ENCODE assay signal across 1 cellular context in the genomic region with DNA sequence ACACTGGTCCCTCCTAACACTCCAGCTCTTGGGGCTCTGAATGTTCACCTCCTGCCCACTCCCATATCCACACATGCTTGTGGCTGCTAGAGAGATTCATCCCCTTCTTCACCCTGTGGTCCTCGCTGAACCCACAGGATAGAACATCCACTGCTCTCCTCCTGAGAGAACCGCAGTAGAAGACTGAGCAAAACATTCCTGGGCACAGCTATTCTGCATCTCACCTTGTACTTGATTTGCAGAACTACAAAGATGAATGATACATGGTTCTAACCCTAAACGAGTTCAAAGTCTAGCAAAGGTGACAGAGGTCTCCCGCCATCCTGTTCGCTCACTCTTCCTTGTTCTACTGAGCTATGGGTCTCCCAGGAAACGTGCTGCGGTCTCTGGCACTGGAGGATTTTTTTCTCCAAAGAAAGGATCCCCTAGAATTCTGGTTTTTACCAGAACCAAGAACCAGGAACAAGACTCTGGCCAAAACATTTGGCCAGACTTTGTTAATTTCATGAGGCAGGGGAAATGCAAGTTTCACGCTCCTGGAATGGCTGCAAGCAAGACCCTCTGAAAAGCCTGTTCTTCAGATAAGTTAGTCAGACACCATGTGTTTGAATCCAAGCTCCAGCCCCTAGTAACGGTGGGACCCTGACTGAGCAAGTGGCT.
TF ChIP-seq lines count a peak whose summit lies in the region.

No MANE protein-coding gene starts in this region.

TF ChIP-seq in HepG2, 621 proteins besides CTCF, POLR2A, EP300 and RAD21 (continued from another document and continues in another):
- TF ChIP-seq, protein P1, sequence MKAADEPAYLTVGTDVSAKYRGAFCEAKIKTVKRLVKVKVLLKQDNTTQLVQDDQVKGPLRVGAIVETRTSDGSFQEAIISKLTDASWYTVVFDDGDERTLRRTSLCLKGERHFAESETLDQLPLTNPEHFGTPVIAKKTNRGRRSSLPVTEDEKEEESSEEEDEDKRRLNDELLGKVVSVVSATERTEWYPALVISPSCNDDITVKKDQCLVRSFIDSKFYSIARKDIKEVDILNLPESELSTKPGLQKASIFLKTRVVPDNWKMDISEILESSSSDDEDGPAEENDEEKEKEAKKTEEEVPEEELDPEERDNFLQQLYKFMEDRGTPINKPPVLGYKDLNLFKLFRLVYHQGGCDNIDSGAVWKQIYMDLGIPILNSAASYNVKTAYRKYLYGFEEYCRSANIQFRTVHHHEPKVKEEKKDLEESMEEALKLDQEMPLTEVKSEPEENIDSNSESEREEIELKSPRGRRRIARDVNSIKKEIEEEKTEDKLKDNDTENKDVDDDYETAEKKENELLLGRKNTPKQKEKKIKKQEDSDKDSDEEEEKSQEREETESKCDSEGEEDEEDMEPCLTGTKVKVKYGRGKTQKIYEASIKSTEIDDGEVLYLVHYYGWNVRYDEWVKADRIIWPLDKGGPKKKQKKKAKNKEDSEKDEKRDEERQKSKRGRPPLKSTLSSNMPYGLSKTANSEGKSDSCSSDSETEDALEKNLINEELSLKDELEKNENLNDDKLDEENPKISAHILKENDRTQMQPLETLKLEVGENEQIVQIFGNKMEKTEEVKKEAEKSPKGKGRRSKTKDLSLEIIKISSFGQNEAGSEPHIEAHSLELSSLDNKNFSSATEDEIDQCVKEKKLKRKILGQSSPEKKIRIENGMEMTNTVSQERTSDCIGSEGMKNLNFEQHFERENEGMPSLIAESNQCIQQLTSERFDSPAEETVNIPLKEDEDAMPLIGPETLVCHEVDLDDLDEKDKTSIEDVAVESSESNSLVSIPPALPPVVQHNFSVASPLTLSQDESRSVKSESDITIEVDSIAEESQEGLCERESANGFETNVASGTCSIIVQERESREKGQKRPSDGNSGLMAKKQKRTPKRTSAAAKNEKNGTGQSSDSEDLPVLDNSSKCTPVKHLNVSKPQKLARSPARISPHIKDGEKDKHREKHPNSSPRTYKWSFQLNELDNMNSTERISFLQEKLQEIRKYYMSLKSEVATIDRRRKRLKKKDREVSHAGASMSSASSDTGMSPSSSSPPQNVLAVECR (CRISPR knock-in tag; IDR thresholded peaks at IDR 0.05; ENCODE audit: borderline replicate concordance) = no peak; the same call in 1 of the 2 replicates
- TF ChIP-seq ZNF615 (CRISPR knock-in tag; IDR thresholded peaks at IDR 0.05; ENCODE audit: borderline replicate concordance) (no peak), SMC3 (IDR thresholded peaks at IDR 0.05; ENCODE audit: low read length) (no peak), ZBTB20 (CRISPR knock-in tag; IDR thresholded peaks at IDR 0.05; ENCODE audit: borderline replicate concordance, low read depth) (peak; percentile 67; the same call in 1 of the 2 replicates), HOXA3 (CRISPR knock-in tag; IDR thresholded peaks at IDR 0.05) (peak; percentile 57; the same call in 1 of the 2 replicates), SNAPC2 (CRISPR knock-in tag; IDR thresholded peaks at IDR 0.05) (no peak), BHLHE40 (IDR thresholded peaks at IDR 0.05; ENCODE audit: low read length) (0 out of 2 replicates have a peak, but pooled peaks have one; percentile 2), YEATS4 (CRISPR knock-in tag; IDR thresholded peaks at IDR 0.05; ENCODE audit: borderline replicate concordance) (peak; percentile 54; the same call in 1 of the 2 replicates), ZMYM4 (CRISPR knock-in tag; IDR thresholded peaks at IDR 0.05) (0 out of 2 replicates have a peak, but pooled peaks have one; percentile 28), FOXJ3 (CRISPR knock-in tag; IDR thresholded peaks at IDR 0.05; ENCODE audit: borderline replicate concordance) (no peak), ATF1 (CRISPR knock-in tag; IDR thresholded peaks at IDR 0.05) (no peak), HNRNPK (IDR thresholded peaks at IDR 0.05; ENCODE audit: low read depth, low read length, poor library complexity, severe bottlenecking) (no peak), SP1 (IDR thresholded peaks at IDR 0.05) (no peak), SP1 (CRISPR knock-in tag; IDR thresholded peaks at IDR 0.05) (no peak), CREM (IDR thresholded peaks at IDR 0.05) (no peak), CREM (CRISPR knock-in tag; IDR thresholded peaks at IDR 0.05) (no peak), ZNF253 (CRISPR knock-in tag; IDR thresholded peaks at IDR 0.05; ENCODE audit: borderline replicate concordance) (no peak), SMYD3 (CRISPR knock-in tag; IDR thresholded peaks at IDR 0.05) (no peak), ZBTB34 (CRISPR knock-in tag; IDR thresholded peaks at IDR 0.05) (no peak), JUND (CRISPR knock-in tag; IDR thresholded peaks at IDR 0.05) (no peak), ZNF720 (CRISPR knock-in tag; IDR thresholded peaks at IDR 0.05) (no peak), GZF1 (CRISPR knock-in tag; IDR thresholded peaks at IDR 0.05) (no peak), POLR2AphosphoS2 (IDR thresholded peaks at IDR 0.05; ENCODE audit: low read depth, low read length) (no peak), TEAD3 (CRISPR knock-in tag; optimal IDR thresholded peaks at IDR 0.05; ENCODE audit: borderline replicate concordance) (peak; percentile 92), PHF8 (CRISPR knock-in tag; IDR thresholded peaks at IDR 0.05) (no peak), MATR3 (CRISPR knock-in tag; IDR thresholded peaks at IDR 0.05) (no peak), ZNF678 (CRISPR knock-in tag; IDR thresholded peaks at IDR 0.05) (no peak), ZNF562 (CRISPR knock-in tag; IDR thresholded peaks at IDR 0.05; ENCODE audit: borderline replicate concordance) (no peak), ZNF292 (CRISPR knock-in tag; IDR thresholded peaks at IDR 0.05; ENCODE audit: borderline replicate concordance, low read depth) (no peak), SNRNP70 (IDR thresholded peaks at IDR 0.05; ENCODE audit: low read depth, low read length) (no peak), ZNF44 (CRISPR knock-in tag; IDR thresholded peaks at IDR 0.05) (peak; percentile 25; the same call in 1 of the 2 replicates), GATA4 (IDR thresholded peaks at IDR 0.05; ENCODE audit: borderline replicate concordance, low read depth) (no peak), ZNF414 (CRISPR knock-in tag; IDR thresholded peaks at IDR 0.05) (no peak), KLF12 (CRISPR knock-in tag; IDR thresholded peaks at IDR 0.05; ENCODE audit: borderline replicate concordance) (no peak), ZNF773 (CRISPR knock-in tag; IDR thresholded peaks at IDR 0.05; ENCODE audit: borderline replicate concordance) (no peak), ELF1 (CRISPR knock-in tag; IDR thresholded peaks at IDR 0.05) (peak; percentile 59; the same call in 1 of the 2 replicates), NAIF1 (CRISPR knock-in tag; IDR thresholded peaks at IDR 0.05; ENCODE audit: borderline replicate concordance) (no peak), ARID3A (IDR thresholded peaks at IDR 0.05; ENCODE audit: low read depth, low read length) (no peak), ZNF460 (CRISPR knock-in tag; IDR thresholded peaks at IDR 0.05; ENCODE audit: borderline replicate concordance) (no peak; the same call in 1 of the 2 replicates), ZNF746 (CRISPR knock-in tag; IDR thresholded peaks at IDR 0.05) (no peak)
- TF ChIP-seq, protein P2, sequence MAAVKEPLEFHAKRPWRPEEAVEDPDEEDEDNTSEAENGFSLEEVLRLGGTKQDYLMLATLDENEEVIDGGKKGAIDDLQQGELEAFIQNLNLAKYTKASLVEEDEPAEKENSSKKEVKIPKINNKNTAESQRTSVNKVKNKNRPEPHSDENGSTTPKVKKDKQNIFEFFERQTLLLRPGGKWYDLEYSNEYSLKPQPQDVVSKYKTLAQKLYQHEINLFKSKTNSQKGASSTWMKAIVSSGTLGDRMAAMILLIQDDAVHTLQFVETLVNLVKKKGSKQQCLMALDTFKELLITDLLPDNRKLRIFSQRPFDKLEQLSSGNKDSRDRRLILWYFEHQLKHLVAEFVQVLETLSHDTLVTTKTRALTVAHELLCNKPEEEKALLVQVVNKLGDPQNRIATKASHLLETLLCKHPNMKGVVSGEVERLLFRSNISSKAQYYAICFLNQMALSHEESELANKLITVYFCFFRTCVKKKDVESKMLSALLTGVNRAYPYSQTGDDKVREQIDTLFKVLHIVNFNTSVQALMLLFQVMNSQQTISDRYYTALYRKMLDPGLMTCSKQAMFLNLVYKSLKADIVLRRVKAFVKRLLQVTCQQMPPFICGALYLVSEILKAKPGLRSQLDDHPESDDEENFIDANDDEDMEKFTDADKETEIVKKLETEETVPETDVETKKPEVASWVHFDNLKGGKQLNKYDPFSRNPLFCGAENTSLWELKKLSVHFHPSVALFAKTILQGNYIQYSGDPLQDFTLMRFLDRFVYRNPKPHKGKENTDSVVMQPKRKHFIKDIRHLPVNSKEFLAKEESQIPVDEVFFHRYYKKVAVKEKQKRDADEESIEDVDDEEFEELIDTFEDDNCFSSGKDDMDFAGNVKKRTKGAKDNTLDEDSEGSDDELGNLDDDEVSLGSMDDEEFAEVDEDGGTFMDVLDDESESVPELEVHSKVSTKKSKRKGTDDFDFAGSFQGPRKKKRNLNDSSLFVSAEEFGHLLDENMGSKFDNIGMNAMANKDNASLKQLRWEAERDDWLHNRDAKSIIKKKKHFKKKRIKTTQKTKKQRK (IDR thresholded peaks at IDR 0.05; ENCODE audit: low read length) = no peak
- TF ChIP-seq, protein P3, sequence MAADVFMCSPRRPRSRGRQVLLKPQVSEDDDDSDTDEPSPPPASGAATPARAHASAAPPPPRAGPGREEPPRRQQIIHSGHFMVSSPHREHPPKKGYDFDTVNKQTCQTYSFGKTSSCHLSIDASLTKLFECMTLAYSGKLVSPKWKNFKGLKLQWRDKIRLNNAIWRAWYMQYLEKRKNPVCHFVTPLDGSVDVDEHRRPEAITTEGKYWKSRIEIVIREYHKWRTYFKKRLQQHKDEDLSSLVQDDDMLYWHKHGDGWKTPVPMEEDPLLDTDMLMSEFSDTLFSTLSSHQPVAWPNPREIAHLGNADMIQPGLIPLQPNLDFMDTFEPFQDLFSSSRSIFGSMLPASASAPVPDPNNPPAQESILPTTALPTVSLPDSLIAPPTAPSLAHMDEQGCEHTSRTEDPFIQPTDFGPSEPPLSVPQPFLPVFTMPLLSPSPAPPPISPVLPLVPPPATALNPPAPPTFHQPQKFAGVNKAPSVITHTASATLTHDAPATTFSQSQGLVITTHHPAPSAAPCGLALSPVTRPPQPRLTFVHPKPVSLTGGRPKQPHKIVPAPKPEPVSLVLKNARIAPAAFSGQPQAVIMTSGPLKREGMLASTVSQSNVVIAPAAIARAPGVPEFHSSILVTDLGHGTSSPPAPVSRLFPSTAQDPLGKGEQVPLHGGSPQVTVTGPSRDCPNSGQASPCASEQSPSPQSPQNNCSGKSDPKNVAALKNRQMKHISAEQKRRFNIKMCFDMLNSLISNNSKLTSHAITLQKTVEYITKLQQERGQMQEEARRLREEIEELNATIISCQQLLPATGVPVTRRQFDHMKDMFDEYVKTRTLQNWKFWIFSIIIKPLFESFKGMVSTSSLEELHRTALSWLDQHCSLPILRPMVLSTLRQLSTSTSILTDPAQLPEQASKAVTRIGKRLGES (CRISPR knock-in tag; IDR thresholded peaks at IDR 0.05; ENCODE audit: borderline replicate concordance) = 0 out of 2 replicates have a peak, but pooled peaks have one; percentile 25
- TF ChIP-seq, protein P4, sequence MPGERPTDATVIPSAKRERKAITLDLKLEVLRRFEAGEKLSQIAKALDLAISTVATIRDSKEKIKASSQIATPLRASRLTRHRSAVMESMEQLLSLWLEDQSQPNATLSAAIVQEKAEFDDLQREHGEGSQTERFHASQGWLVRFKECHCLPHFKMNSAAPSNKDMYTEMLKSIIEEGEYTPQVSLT (CRISPR knock-in tag; IDR thresholded peaks at IDR 0.05; ENCODE audit: borderline replicate concordance, low read depth) = no peak
- TF ChIP-seq, protein P5, sequence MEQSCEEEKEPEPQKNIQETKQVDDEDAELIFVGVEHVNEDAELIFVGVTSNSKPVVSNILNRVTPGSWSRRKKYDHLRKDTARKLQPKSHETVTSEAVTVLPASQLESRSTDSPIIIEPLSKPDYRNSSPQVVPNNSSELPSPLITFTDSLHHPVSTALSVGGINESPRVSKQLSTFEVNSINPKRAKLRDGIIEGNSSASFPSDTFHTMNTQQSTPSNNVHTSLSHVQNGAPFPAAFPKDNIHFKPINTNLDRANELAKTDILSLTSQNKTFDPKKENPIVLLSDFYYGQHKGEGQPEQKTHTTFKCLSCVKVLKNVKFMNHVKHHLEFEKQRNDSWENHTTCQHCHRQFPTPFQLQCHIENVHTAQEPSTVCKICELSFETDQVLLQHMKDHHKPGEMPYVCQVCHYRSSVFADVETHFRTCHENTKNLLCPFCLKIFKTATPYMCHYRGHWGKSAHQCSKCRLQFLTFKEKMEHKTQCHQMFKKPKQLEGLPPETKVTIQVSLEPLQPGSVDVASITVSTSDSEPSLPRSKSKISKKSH (CRISPR knock-in tag; IDR thresholded peaks at IDR 0.05; ENCODE audit: borderline replicate concordance) = no peak
- TF ChIP-seq, protein P6, sequence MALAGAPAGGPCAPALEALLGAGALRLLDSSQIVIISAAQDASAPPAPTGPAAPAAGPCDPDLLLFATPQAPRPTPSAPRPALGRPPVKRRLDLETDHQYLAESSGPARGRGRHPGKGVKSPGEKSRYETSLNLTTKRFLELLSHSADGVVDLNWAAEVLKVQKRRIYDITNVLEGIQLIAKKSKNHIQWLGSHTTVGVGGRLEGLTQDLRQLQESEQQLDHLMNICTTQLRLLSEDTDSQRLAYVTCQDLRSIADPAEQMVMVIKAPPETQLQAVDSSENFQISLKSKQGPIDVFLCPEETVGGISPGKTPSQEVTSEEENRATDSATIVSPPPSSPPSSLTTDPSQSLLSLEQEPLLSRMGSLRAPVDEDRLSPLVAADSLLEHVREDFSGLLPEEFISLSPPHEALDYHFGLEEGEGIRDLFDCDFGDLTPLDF (CRISPR knock-in tag; IDR thresholded peaks at IDR 0.05) = peak; percentile 54; the same call in 1 of the 2 replicates
